1 cellular context compared by ENCODE assay signal in the genomic region with DNA sequence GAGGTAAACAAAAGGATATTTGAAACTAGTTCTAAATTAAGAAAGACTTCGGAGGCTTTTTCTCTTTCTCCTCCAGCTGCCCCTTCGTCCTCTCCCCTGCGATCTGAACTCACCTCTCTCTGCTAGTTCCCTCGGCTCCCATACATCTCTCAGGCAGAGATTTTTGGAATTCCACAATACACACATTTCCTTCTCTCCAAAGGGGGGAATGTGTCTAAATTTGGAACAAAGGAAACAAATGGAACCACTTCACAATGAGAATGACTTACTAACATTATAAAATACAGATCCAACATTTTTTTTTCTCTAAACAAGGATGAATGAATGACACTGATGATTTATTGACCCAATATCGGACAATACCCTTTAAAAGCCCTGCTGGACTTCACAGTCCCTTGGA.
TF ChIP-seq lines count a peak whose summit lies in the region.

No MANE protein-coding gene starts in this region.

TF ChIP-seq in GM23338, 12 proteins besides CTCF, POLR2A, EP300 and RAD21:
- TF ChIP-seq ZNF114 (CRISPR knock-in tag; IDR thresholded peaks at IDR 0.05) (no peak), NANOG (IDR thresholded peaks at IDR 0.05; ENCODE audit: borderline replicate concordance) (no peak), STAT1 (IDR thresholded peaks at IDR 0.05; ENCODE audit: unreplicated experiment) (no peak), POLR2AphosphoS5 (IDR thresholded peaks at IDR 0.05; ENCODE audit: low read depth) (no peak), EZH2phosphoT487 (IDR thresholded peaks at IDR 0.05; ENCODE audit: unreplicated experiment) (no peak), EZH2 (IDR thresholded peaks at IDR 0.05; ENCODE audit: low read depth, unreplicated experiment) (no peak), JUNB (IDR thresholded peaks at IDR 0.05; ENCODE audit: unreplicated experiment) (no peak), ZNF331 (CRISPR knock-in tag; IDR thresholded peaks at IDR 0.05; ENCODE audit: low read depth) (no peak), CREB1 (CRISPR knock-in tag; IDR thresholded peaks at IDR 0.05; ENCODE audit: low read depth) (no peak)
- TF ChIP-seq, protein P1, sequence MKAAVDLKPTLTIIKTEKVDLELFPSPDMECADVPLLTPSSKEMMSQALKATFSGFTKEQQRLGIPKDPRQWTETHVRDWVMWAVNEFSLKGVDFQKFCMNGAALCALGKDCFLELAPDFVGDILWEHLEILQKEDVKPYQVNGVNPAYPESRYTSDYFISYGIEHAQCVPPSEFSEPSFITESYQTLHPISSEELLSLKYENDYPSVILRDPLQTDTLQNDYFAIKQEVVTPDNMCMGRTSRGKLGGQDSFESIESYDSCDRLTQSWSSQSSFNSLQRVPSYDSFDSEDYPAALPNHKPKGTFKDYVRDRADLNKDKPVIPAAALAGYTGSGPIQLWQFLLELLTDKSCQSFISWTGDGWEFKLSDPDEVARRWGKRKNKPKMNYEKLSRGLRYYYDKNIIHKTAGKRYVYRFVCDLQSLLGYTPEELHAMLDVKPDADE (IDR thresholded peaks at IDR 0.05), result no peak
- TF ChIP-seq, protein P2, sequence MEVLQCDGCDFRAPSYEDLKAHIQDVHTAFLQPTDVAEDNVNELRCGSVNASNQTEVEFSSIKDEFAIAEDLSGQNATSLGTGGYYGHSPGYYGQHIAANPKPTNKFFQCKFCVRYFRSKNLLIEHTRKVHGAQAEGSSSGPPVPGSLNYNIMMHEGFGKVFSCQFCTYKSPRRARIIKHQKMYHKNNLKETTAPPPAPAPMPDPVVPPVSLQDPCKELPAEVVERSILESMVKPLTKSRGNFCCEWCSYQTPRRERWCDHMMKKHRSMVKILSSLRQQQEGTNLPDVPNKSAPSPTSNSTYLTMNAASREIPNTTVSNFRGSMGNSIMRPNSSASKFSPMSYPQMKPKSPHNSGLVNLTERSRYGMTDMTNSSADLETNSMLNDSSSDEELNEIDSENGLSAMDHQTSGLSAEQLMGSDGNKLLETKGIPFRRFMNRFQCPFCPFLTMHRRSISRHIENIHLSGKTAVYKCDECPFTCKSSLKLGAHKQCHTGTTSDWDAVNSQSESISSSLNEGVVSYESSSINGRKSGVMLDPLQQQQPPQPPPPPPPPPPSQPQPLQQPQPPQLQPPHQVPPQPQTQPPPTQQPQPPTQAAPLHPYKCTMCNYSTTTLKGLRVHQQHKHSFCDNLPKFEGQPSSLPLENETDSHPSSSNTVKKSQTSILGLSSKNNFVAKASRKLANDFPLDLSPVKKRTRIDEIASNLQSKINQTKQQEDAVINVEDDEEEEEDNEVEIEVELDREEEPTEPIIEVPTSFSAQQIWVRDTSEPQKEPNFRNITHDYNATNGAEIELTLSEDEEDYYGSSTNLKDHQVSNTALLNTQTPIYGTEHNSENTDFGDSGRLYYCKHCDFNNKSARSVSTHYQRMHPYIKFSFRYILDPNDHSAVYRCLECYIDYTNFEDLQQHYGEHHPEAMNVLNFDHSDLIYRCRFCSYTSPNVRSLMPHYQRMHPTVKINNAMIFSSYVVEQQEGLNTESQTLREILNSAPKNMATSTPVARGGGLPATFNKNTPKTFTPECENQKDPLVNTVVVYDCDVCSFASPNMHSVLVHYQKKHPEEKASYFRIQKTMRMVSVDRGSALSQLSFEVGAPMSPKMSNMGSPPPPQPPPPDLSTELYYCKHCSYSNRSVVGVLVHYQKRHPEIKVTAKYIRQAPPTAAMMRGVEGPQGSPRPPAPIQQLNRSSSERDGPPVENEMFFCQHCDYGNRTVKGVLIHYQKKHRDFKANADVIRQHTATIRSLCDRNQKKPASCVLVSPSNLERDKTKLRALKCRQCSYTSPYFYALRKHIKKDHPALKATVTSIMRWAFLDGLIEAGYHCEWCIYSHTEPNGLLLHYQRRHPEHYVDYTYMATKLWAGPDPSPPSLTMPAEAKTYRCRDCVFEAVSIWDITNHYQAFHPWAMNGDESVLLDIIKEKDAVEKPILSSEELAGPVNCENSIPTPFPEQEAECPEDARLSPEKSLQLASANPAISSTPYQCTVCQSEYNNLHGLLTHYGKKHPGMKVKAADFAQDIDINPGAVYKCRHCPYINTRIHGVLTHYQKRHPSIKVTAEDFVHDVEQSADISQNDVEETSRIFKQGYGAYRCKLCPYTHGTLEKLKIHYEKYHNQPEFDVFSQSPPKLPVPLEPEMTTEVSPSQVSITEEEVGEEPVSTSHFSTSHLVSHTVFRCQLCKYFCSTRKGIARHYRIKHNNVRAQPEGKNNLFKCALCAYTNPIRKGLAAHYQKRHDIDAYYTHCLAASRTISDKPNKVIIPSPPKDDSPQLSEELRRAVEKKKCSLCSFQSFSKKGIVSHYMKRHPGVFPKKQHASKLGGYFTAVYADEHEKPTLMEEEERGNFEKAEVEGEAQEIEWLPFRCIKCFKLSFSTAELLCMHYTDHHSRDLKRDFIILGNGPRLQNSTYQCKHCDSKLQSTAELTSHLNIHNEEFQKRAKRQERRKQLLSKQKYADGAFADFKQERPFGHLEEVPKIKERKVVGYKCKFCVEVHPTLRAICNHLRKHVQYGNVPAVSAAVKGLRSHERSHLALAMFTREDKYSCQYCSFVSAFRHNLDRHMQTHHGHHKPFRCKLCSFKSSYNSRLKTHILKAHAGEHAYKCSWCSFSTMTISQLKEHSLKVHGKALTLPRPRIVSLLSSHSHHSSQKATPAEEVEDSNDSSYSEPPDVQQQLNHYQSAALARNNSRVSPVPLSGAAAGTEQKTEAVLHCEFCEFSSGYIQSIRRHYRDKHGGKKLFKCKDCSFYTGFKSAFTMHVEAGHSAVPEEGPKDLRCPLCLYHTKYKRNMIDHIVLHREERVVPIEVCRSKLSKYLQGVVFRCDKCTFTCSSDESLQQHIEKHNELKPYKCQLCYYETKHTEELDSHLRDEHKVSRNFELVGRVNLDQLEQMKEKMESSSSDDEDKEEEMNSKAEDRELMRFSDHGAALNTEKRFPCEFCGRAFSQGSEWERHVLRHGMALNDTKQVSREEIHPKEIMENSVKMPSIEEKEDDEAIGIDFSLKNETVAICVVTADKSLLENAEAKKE (CRISPR knock-in tag; IDR thresholded peaks at IDR 0.05), result no peak
- TF ChIP-seq, protein P3, sequence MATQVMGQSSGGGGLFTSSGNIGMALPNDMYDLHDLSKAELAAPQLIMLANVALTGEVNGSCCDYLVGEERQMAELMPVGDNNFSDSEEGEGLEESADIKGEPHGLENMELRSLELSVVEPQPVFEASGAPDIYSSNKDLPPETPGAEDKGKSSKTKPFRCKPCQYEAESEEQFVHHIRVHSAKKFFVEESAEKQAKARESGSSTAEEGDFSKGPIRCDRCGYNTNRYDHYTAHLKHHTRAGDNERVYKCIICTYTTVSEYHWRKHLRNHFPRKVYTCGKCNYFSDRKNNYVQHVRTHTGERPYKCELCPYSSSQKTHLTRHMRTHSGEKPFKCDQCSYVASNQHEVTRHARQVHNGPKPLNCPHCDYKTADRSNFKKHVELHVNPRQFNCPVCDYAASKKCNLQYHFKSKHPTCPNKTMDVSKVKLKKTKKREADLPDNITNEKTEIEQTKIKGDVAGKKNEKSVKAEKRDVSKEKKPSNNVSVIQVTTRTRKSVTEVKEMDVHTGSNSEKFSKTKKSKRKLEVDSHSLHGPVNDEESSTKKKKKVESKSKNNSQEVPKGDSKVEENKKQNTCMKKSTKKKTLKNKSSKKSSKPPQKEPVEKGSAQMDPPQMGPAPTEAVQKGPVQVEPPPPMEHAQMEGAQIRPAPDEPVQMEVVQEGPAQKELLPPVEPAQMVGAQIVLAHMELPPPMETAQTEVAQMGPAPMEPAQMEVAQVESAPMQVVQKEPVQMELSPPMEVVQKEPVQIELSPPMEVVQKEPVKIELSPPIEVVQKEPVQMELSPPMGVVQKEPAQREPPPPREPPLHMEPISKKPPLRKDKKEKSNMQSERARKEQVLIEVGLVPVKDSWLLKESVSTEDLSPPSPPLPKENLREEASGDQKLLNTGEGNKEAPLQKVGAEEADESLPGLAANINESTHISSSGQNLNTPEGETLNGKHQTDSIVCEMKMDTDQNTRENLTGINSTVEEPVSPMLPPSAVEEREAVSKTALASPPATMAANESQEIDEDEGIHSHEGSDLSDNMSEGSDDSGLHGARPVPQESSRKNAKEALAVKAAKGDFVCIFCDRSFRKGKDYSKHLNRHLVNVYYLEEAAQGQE (IDR thresholded peaks at IDR 0.05; ENCODE audit: unreplicated experiment), result no peak
TF ChIP-seq in GM23338: peak in this region for 0.
